In the genomic region with DNA sequence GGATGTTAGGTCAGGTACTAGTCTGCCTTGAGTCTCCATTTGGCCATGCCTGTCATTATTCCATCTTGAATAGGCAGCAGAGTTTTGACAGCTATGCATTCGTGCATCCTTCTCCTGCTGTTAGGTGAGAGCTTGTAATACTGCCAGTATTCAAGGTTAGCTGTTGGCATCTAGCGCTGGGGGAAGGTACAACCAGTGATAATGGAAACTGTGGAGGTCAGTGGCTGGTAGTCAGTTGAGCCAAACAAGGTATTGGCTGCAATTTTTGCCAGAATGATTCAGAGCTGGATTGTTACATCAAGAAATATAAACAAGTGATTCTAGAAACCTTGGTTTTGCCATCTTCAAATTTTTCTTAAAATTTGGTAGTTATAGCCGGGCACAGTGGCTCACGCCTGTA, we compare ENCODE assay signal across 18 cellular contexts.
"Had no signal": no experiment of that assay in that cellular context is flagged by ENCODE, and none has a peak within 500 bp of the region (broad histone marks: within the 10 kb centered on the region; RNA-seq: fewer than 3 reads in every experiment).

No MANE protein-coding gene starts in this region.

- H3K27me3 Mint-ChIP-seq: naive thymus-derived CD4-positive, alpha-beta T cell had no signal

- DNase-seq: cortex of kidney; dorsolateral prefrontal cortex; effector CD8-positive, alpha-beta T cell; foreskin melanocyte; head of caudate nucleus; kidney; left cardiac atrium; left ventricle myocardium superior; naive thymus-derived CD4-positive, alpha-beta T cell; sigmoid colon; stimulated activated CD4-positive, alpha-beta T cell treated with anti-CD3 and anti-CD28 coated beads, Interleukin-2, amount 100 ng/mL, for 24 hours; stimulated activated CD4-positive, alpha-beta T cell treated with anti-CD3 and anti-CD28 coated beads, Interleukin-4, amount 100 ng/mL, for 4 hours; stimulated activated naive CD4-positive, alpha-beta T cell; trophoblast cell had no signal

- H3K36me3 ChIP-seq: neural progenitor cell had no signal

- H3K9me3 ChIP-seq: sigmoid colon had no signal

- H3K9me3 Mint-ChIP-seq: naive thymus-derived CD4-positive, alpha-beta T cell; neural progenitor cell had no signal

- H3K27ac ChIP-seq: dorsolateral prefrontal cortex, hepatocyte, neural progenitor cell, sigmoid colon, skin epidermis had no signal

- H3K4me3 ChIP-seq: dorsolateral prefrontal cortex, hepatocyte, neural progenitor cell, sigmoid colon, skin epidermis had no signal

- H3K27me3 ChIP-seq: dorsolateral prefrontal cortex, hepatocyte, neural progenitor cell, sigmoid colon had no signal

- H2AFZ ChIP-seq: hepatocyte, neural progenitor cell had no signal

- H3K9ac ChIP-seq: neural progenitor cell had no signal

- H3K27ac Mint-ChIP-seq: neural progenitor cell had no signal

- H3K4me2 ChIP-seq: hepatocyte, neural progenitor cell had no signal

- FAIRE-seq: kidney, urothelium cell line had no signal

- ATAC-seq: left cardiac atrium; left ventricle myocardium superior; naive thymus-derived CD4-positive, alpha-beta T cell had no signal

- H3K4me3 Mint-ChIP-seq: naive thymus-derived CD4-positive, alpha-beta T cell; neural progenitor cell had no signal
